In the genomic region with DNA sequence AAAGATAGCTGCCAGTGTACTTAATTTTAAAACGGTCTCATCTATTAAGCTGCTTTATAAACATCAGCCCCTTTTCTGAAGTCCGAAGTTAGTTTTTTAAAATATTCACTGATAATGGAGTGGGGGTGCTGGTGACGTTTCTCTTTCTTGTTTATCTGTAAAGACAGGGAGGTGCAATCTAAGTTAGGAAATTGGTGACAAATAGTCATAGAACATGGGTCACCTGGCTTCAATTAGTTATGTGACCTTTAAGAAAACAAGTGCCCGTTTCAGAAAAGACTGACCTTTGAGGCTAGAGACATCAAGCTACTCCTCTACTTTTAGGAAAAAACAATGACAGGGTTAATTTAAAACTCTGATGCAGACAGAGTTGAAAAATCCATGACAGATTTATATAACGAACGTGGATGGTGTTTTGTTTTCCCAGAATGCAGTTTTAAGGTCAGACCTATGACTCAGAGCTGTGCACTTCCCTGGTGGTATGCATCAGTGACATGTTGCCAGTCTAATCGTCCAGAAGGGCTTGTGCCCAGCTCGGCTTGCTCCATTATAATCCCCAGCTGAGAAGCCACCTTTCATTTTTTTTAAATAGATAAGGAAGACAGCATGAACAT, we compare ENCODE assay signal across 12 cellular contexts. TPM values are rescaled to one million over a fixed set of nuclear protein-coding genes. Genes with fewer than 3 reads are reported as not detected.
A peak's percentile ranks its signal among the peaks of the same experiment; 100 is the strongest.
DNase-seq lines count a peak whose midpoint lies in the region; ATAC-seq, FAIRE-seq and TF ChIP-seq lines count a peak whose summit lies in the region.
"Had no signal": no experiment of that assay in that cellular context is flagged by ENCODE, and none has a peak within 500 bp of the region (broad histone marks: within the 10 kb centered on the region; RNA-seq: fewer than 3 reads in every experiment).

No MANE protein-coding gene starts in this region.

- CTCF ChIA-PET in A549 (lab: Yijun Ruan, JAX) (interaction anchor here (0.8 to 1.2 kb wide), 3 partner anchors 18 to 157 kb away, joined by 4 to 5 read pairs (median 4); no protein-coding TSS in a partner anchor), endothelial cell of umbilical vein (lab: Charles Lee) (interaction anchor here (1.2 to 1.6 kb wide), 2 partner anchors 20 to 24 kb away, joined by 5 read pairs; no protein-coding TSS in a partner anchor)

- no peak for TF ChIP-seq EP300 in A549 (IDR thresholded peaks at IDR 0.05)

- peak overlapping the region; percentile 63 for H3K9ac ChIP-seq in endothelial cell of umbilical vein (replicated peaks; ENCODE audit: extremely low read depth, insufficient read depth, low read length)

- no peak for TF ChIP-seq CTCF in A549 (IDR thresholded peaks at IDR 0.05)
- no peak for TF ChIP-seq CTCF in endothelial cell of umbilical vein (IDR thresholded peaks at IDR 0.05; ENCODE audit: extremely low read depth in 1 of 2, insufficient read depth in 1 of 2, low read depth in 1 of 2, low read length in 2 of 2)
- no peak for TF ChIP-seq CTCF in natural killer cell (IDR thresholded peaks at IDR 0.05)

- dilution Hi-C loops in endothelial cell of umbilical vein (cut with MboI; ENCODE audit: extremely low pct_ligation_motif_present, low sequenced_read_pairs): no loop called here

- H3K4me1 ChIP-seq in A549: peaks cover 22% of the 10 kb centered on the region
- peaks cover 33% of the 10 kb centered on the region for H3K4me1 ChIP-seq in endothelial cell of umbilical vein (ENCODE audit: control insufficient read depth, extremely low read depth, insufficient read depth, low read length)

- WGBS in A549 (ENCODE audit: missing lambda C conversion rate): 4% methylated on average over 8 of the region's 8 CpGs

- no peak for TF ChIP-seq POLR2A in A549 (IDR thresholded peaks at IDR 0.05; ENCODE audit: low read length)
- no peak for TF ChIP-seq POLR2A in endothelial cell of umbilical vein (IDR thresholded peaks at IDR 0.05; ENCODE audit: low read depth, low read length)

- FAIRE-seq in A549 (lab: Jason Lieb, UNC) (peak; percentile 92), endothelial cell of umbilical vein (lab: Jason Lieb, UNC) (peak; percentile 77)
- FAIRE-seq: GM12891 had no signal

- TF ChIP-seq RAD21 in A549 (conservative IDR thresholded peaks at IDR 0.05 in 1 of 2, IDR thresholded peaks at IDR 0.05 in 1 of 2): no peak

- H3K27ac Mint-ChIP-seq in natural killer cell: no peak overlapping the region
- H3K27ac Mint-ChIP-seq: activated naive CD8-positive, alpha-beta T cell; WTC11 had no signal

- peak; percentile 76 to 85; a peak in 4 of 6 replicates for ATAC-seq in A549
- no peak for ATAC-seq in HG03097 (IDR thresholded peaks at IDR 0.05; ENCODE audit: low FRiP score, unreplicated experiment)
- no peak for ATAC-seq in natural killer cell
- ATAC-seq: WTC11 had no signal

- H3K4me3 ChIP-seq in A549 (peak overlapping the region; percentile 22; the same call in 2 of the 3 replicates), endothelial cell of umbilical vein (replicated peaks in 1 of 3; ENCODE audit: insufficient read depth in 1 of 3, low read depth in 1 of 3, low read length in 3 of 3) (no peak overlapping the region)

- H3K79me2 ChIP-seq in endothelial cell of umbilical vein (ENCODE audit: control insufficient read depth, insufficient read depth, low read length): no peaks in the 10 kb centered on the region

- H3K27me3 Mint-ChIP-seq in natural killer cell (ENCODE audit: low read depth in 2 of 2): peaks cover 0 to 14% of the 10 kb centered on the region in 2 donors
- H3K27me3 Mint-ChIP-seq: activated naive CD8-positive, alpha-beta T cell had no signal

- peak; percentile 24 to 28 for DNase-seq in A549 (ENCODE audit: low read depth in 1 of 2, low spot score in 1 of 2)
- DNase-seq in LHCN-M2 (ENCODE audit: low read depth): peak; percentile 66
- DNase-seq in endothelial cell of umbilical vein (ENCODE audit: low read depth, low spot score): peak; percentile 66
- peak; percentile 65 to 74 for DNase-seq in lung microvascular endothelial cell (ENCODE audit: low read depth in 2 of 2)
- no peak for DNase-seq in SK-N-DZ (ENCODE audit: low spot score)
- no peak for DNase-seq in natural killer cell
- no peak for DNase-seq in stimulated activated CD4-positive, alpha-beta T cell treated with anti-CD3 and anti-CD28 coated beads, Interleukin-4, amount 100 ng/mL, for 1 hour
- DNase-seq: AML-193 had no signal

- H3K36me3 ChIP-seq in endothelial cell of umbilical vein (ENCODE audit: control insufficient read depth in 2 of 2, extremely low read depth in 1 of 2, insufficient read depth in 2 of 2, low read length in 2 of 2): no peaks in the 10 kb centered on the region

- H3K36me3 Mint-ChIP-seq in natural killer cell: no peaks in the 10 kb centered on the region
- H3K36me3 Mint-ChIP-seq: WTC11 had no signal

- H3K27ac ChIP-seq in A549 (peak overlapping the region; percentile 1 to 69; a peak in 4 of 6 replicates), endothelial cell of umbilical vein (ENCODE audit: insufficient read depth, low read depth, low read length) (peak overlapping the region; percentile 72)

- H3K9me1 ChIP-seq in endothelial cell of umbilical vein (replicated peaks; ENCODE audit: control insufficient read depth, extremely low read depth, insufficient read depth, low read length): no peaks in the 10 kb centered on the region

- H3K9me3 ChIP-seq in A549 (no peaks in the 10 kb centered on the region), endothelial cell of umbilical vein (replicated peaks; ENCODE audit: control insufficient read depth, insufficient read depth, low read length) (no peaks in the 10 kb centered on the region)

- no TSS peak for BruUV-seq in endothelial cell of umbilical vein (replicated peaks; lab: Mats Ljungman, UMichigan)

- POLR2A ChIA-PET in A549 (lab: Yijun Ruan, JAX): no interaction called here
- POLR2A ChIA-PET in endothelial cell of umbilical vein (lab: Charles Lee): interaction anchor here (0.7 kb wide), 1 partner anchor 11 kb away, joined by 3 read pairs; no protein-coding TSS in a partner anchor

- H3K4me2 ChIP-seq in A549: peak overlapping the region; percentile 70
- peak overlapping the region; percentile 61 for H3K4me2 ChIP-seq in endothelial cell of umbilical vein (ENCODE audit: insufficient read depth, low read length)

- no peaks in the 10 kb centered on the region for H3K4me1 Mint-ChIP-seq in natural killer cell
- H3K4me1 Mint-ChIP-seq: WTC11 had no signal

- no peaks in the 10 kb centered on the region for H4K20me1 ChIP-seq in endothelial cell of umbilical vein (replicated peaks; ENCODE audit: control insufficient read depth, extremely low read depth, insufficient read depth, low read length)

- H2AFZ ChIP-seq in endothelial cell of umbilical vein (ENCODE audit: low read depth, low read length): no peak overlapping the region

- H3K9me3 Mint-ChIP-seq in natural killer cell: no peaks in the 10 kb centered on the region
- H3K9me3 Mint-ChIP-seq: WTC11 had no signal

- intact Hi-C loops in endothelial cell of umbilical vein (cut with micrococcal nuclease) (loop anchor here (2.0 kb wide), 1 partner anchor 15 kb away; no protein-coding TSS in a partner anchor), natural killer cell (cut with micrococcal nuclease) (no loop called here)

- no peaks in the 10 kb centered on the region for H3K27me3 ChIP-seq in endothelial cell of umbilical vein (ENCODE audit: control insufficient read depth in 2 of 2, insufficient read depth in 2 of 2, low read length in 2 of 2)

- no peak overlapping the region for H3K4me3 Mint-ChIP-seq in natural killer cell
- H3K4me3 Mint-ChIP-seq: activated naive CD8-positive, alpha-beta T cell; WTC11 had no signal

TF ChIP-seq in A549, 52 proteins besides CTCF, POLR2A, EP300 and RAD21 (continues in another document):
- TF ChIP-seq, protein P1, sequence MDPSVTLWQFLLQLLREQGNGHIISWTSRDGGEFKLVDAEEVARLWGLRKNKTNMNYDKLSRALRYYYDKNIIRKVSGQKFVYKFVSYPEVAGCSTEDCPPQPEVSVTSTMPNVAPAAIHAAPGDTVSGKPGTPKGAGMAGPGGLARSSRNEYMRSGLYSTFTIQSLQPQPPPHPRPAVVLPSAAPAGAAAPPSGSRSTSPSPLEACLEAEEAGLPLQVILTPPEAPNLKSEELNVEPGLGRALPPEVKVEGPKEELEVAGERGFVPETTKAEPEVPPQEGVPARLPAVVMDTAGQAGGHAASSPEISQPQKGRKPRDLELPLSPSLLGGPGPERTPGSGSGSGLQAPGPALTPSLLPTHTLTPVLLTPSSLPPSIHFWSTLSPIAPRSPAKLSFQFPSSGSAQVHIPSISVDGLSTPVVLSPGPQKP (IDR thresholded peaks at IDR 0.05; ENCODE audit: low read depth, low read length): no peak

TF ChIP-seq in endothelial cell of umbilical vein, 7 proteins besides CTCF, POLR2A, EP300 and RAD21 (continues in another document):
- TF ChIP-seq, protein P2, sequence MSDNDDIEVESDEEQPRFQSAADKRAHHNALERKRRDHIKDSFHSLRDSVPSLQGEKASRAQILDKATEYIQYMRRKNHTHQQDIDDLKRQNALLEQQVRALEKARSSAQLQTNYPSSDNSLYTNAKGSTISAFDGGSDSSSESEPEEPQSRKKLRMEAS (IDR thresholded peaks at IDR 0.05; ENCODE audit: insufficient read depth, insufficient read length): no peak
- TF ChIP-seq MYC (IDR thresholded peaks at IDR 0.05; ENCODE audit: low read depth, low read length) (no peak), POLR2AphosphoS5 (IDR thresholded peaks at IDR 0.05; ENCODE audit: insufficient read depth, low read depth, low read length) (no peak), EZH2 (IDR thresholded peaks at IDR 0.05; ENCODE audit: borderline replicate concordance, low read depth, low read length, severe bottlenecking) (no peak)

RNA-seq across cellular contexts. Expression of a gene that starts 38.2 kb away (rescaled TPM):
- polyA plus RNA-seq in A549 (2011; rRNA removed): 32.2 and 38.5 TPM in 2 replicates
- polyA plus RNA-seq in A549 (2012; cell fraction: cytosol; rRNA removed): 7.9 and 11.0 TPM in 2 replicates
- 7.3 and 7.5 TPM in 2 replicates for polyA plus RNA-seq in A549 (2012; cell fraction: nucleus; rRNA removed)
- polyA plus RNA-seq in A549 (2017; fragmentation: RNase III; extraction: RNeasy Plus Mini Kit Qiagen cat#74134 plus additional on column Dnase treatment): 25.6 to 40.7 TPM (median 31.6 TPM) in 3 replicates
- 30.5 and 34.9 TPM in 2 replicates for polyA minus RNA-seq in A549 (2011; rRNA and poly(A)+ RNA removed)
- 44.8 and 48.3 TPM in 2 replicates for total RNA-seq in LHCN-M2 (2014; rRNA removed)
- 106 TPM for polyA plus RNA-seq in LHCN-M2 (2012)
- 59.4 and 73.2 TPM in 2 replicates for total RNA-seq in endothelial cell of umbilical vein
- 48.1 and 50.6 TPM in 2 replicates for polyA plus RNA-seq in endothelial cell of umbilical vein
- 58.2 and 63.5 TPM in 2 replicates for polyA plus RNA-seq in endothelial cell of umbilical vein (2011; cell fraction: cytosol; rRNA removed)
- polyA plus RNA-seq in endothelial cell of umbilical vein (2011; cell fraction: nucleus; rRNA removed): 89.8 and 89.9 TPM in 2 replicates
- polyA plus RNA-seq in endothelial cell of umbilical vein (2012): 57.6 and 72.4 TPM in 2 replicates
- 71.9 and 75.7 TPM in 2 replicates for polyA minus RNA-seq in endothelial cell of umbilical vein
- polyA minus RNA-seq in endothelial cell of umbilical vein (2011; cell fraction: cytosol; rRNA and poly(A)+ RNA removed): 46.4 TPM
- 27.7 and 37.5 TPM in 2 replicates for polyA minus RNA-seq in endothelial cell of umbilical vein (2011; cell fraction: nucleus; rRNA and poly(A)+ RNA removed)
- total RNA-seq in lung microvascular endothelial cell: 82.2 and 122 TPM in 2 replicates
- 133 and 156 TPM in 2 replicates for polyA plus RNA-seq in SK-N-DZ (2014; cell fraction: cytosol; rRNA removed)
- 122 and 158 TPM in 2 replicates for polyA plus RNA-seq in SK-N-DZ (2014; cell fraction: nucleus; rRNA removed)
- 1 to 10 TPM; 3.2 to 5.7 (median 3.7) TPM for total RNA-seq in natural killer cell

Comparison
In these comparisons a context has a peak if more than half of its experiments do, and no peak if none do; other contexts are left out.
1. ATAC-seq: peak in A549 (2 of 2); none in HG03097 (single experiment) and natural killer cell (0 of 3).
2. DNase-seq: peak in A549 (2 of 2), LHCN-M2 (single experiment), endothelial cell of umbilical vein (single experiment) and lung microvascular endothelial cell (2 of 2); none in SK-N-DZ (single experiment), natural killer cell (single experiment) and stimulated activated CD4-positive, alpha-beta T cell treated with anti-CD3 and anti-CD28 coated beads, Interleukin-4, amount 100 ng/mL, for 1 hour (single experiment).